8 cellular contexts compared by ENCODE assay signal in genomic region chr19:53977991-53978731, GRCh38. TPM values are rescaled to one million over a fixed set of nuclear protein-coding genes. Genes with fewer than 3 reads are reported as not detected.
DNase-seq lines count a peak whose midpoint lies in the region; ATAC-seq and TF ChIP-seq lines count a peak whose summit lies in the region.

No MANE protein-coding gene starts in this region.

- H3K9me3 ChIP-seq in CD4-positive, alpha-beta memory T cell (ENCODE audit: control insufficient read depth in 1 of 2, low read length in 2 of 2) = no peaks in the 10 kb centered on the region
- H3K9me3 ChIP-seq in Peyer's patch (peaks cover 0 to 8% (median 0%) of the 10 kb centered on the region in 4 donors), breast epithelium (no peaks in the 10 kb centered on the region), smooth muscle cell (replicated peaks; ENCODE audit: low read depth) (no peaks in the 10 kb centered on the region)

- 2% methylated on average over 48 of the region's 54 CpGs for WGBS in smooth muscle cell (ENCODE audit: low lambda C conversion rate)

- no peak for TF ChIP-seq CTCF in Peyer's patch (IDR thresholded peaks at IDR 0.05)
- TF ChIP-seq CTCF in breast epithelium (IDR thresholded peaks at IDR 0.05) = no peak
- no peak for TF ChIP-seq CTCF in smooth muscle cell (IDR thresholded peaks at IDR 0.05; ENCODE audit: borderline replicate concordance, insufficient read depth, poor library complexity, severe bottlenecking)

- peak in 3 of 5 donors; percentile 14 to 53 (median 20) for DNase-seq in CD4-positive, alpha-beta memory T cell
- DNase-seq in Peyer's patch = peak in 1 of 3 donors; percentile 52
- DNase-seq in breast epithelium (ENCODE audit: low spot score in 2 of 2) = no peak
- peak; percentile 82 for DNase-seq in iPS-NIHi11 (ENCODE audit: low spot score)
- peak; percentile 71 for DNase-seq in smooth muscle cell (lab: John Stamatoyannopoulos, UW; ENCODE audit: unreplicated experiment)
- no peak for DNase-seq in NCI-H524 treated with DMSO at 0.1 percent for 48 hours (lab: John Stamatoyannopoulos, UW)
- no peak for DNase-seq in NCI-H146 (lab: John Stamatoyannopoulos, UW)

- no peak for ATAC-seq in HG03175 (IDR thresholded peaks at IDR 0.05; ENCODE audit: unreplicated experiment)

- peak overlapping the region in 3 of 7 donors; percentile 10 to 66 (median 25) for H3K27ac Mint-ChIP-seq in CD4-positive, alpha-beta memory T cell

- H3K27me3 ChIP-seq in CD4-positive, alpha-beta memory T cell (ENCODE audit: insufficient read depth, low read length) = peaks cover 33% of the 10 kb centered on the region
- H3K27me3 ChIP-seq in Peyer's patch (peaks cover 0 to 25% of the 10 kb centered on the region in 2 donors), breast epithelium (peaks cover 10 to 79% of the 10 kb centered on the region in 2 donors), smooth muscle cell (ENCODE audit: low read depth) (peaks cover under 1% of the 10 kb centered on the region)

- H3K4me2 ChIP-seq in smooth muscle cell = peak overlapping the region; percentile 92

- H4K20me1 ChIP-seq in smooth muscle cell (ENCODE audit: low read depth) = no peaks in the 10 kb centered on the region

- H3K36me3 ChIP-seq in CD4-positive, alpha-beta memory T cell (ENCODE audit: insufficient read depth, low read length) = no peaks in the 10 kb centered on the region
- H3K36me3 ChIP-seq in Peyer's patch = no peaks in the 10 kb centered on the region
- no peaks in the 10 kb centered on the region for H3K36me3 ChIP-seq in breast epithelium
- H3K36me3 ChIP-seq in smooth muscle cell (ENCODE audit: low read depth) = no peaks in the 10 kb centered on the region

- POLR2A ChIA-PET in CD4-positive, alpha-beta memory T cell (lab: Charles Lee; ENCODE audit: partially characterized antibody) = interaction anchor here (1.4 kb wide), 1 partner anchor 111 kb away, joined by 4 read pairs; no protein-coding TSS in a partner anchor

- peak overlapping the region; percentile 69 to 91 (median 88) for H3K4me3 Mint-ChIP-seq in CD4-positive, alpha-beta memory T cell

- no peaks in the 10 kb centered on the region for H3K79me2 ChIP-seq in smooth muscle cell (ENCODE audit: low read depth)

- CTCF ChIA-PET in CD4-positive, alpha-beta memory T cell (lab: Charles Lee; ENCODE audit: partially characterized antibody) = no interaction called here

- peak overlapping the region; percentile 9 to 58 for H3K4me3 ChIP-seq in CD4-positive, alpha-beta memory T cell (ENCODE audit: low read length in 2 of 2)
- H3K4me3 ChIP-seq in Peyer's patch (peak overlapping the region in 3 of 4 donors; percentile 18 to 38 (median 27)), breast epithelium (peak overlapping the region; percentile 11 to 55 (median 27)), smooth muscle cell (peak overlapping the region; percentile 55)

- H3K27ac ChIP-seq in CD4-positive, alpha-beta memory T cell (ENCODE audit: low read depth, low read length) = no peak overlapping the region
- H3K27ac ChIP-seq in Peyer's patch = no peak overlapping the region
- H3K27ac ChIP-seq in breast epithelium = no peak overlapping the region
- peak overlapping the region; percentile 30 for H3K27ac ChIP-seq in smooth muscle cell (ENCODE audit: low read depth)

- H3K9me3 Mint-ChIP-seq in CD4-positive, alpha-beta memory T cell = peaks cover 0 to 11% (median 9%) of the 10 kb centered on the region in 8 donors

- peaks cover 4% of the 10 kb centered on the region for H3F3A ChIP-seq in smooth muscle cell (ENCODE audit: low read depth)

- H3K9ac ChIP-seq in smooth muscle cell (ENCODE audit: low read depth) = no peak overlapping the region

- H2AFZ ChIP-seq in smooth muscle cell (ENCODE audit: low read depth) = peak overlapping the region; percentile 93

- H3K4me1 Mint-ChIP-seq in CD4-positive, alpha-beta memory T cell = peaks cover 13 to 43% (median 22%) of the 10 kb centered on the region in 4 donors

- intact Hi-C loops in CD4-positive, alpha-beta memory T cell (cut with micrococcal nuclease) = no loop called here
- intact Hi-C loops in breast epithelium (cut with DNase I; ENCODE audit: low total_unique reads) = no loop called here

- peaks cover 27% of the 10 kb centered on the region for H3K4me1 ChIP-seq in CD4-positive, alpha-beta memory T cell (ENCODE audit: insufficient read depth, low read length)
- H3K4me1 ChIP-seq in Peyer's patch = peaks cover 0 to 25% (median 3%) of the 10 kb centered on the region in 4 donors
- no peaks in the 10 kb centered on the region for H3K4me1 ChIP-seq in breast epithelium
- no peaks in the 10 kb centered on the region for H3K4me1 ChIP-seq in smooth muscle cell (ENCODE audit: low read depth)

- peaks cover 43 to 51% of the 10 kb centered on the region in 2 donors for H3K27me3 Mint-ChIP-seq in CD4-positive, alpha-beta memory T cell

- TF ChIP-seq POLR2A in Peyer's patch (IDR thresholded peaks at IDR 0.05) = no peak
- no peak for TF ChIP-seq POLR2A in breast epithelium (IDR thresholded peaks at IDR 0.05)

- peaks cover 0 to 4% of the 10 kb centered on the region in 2 donors for H3K36me3 Mint-ChIP-seq in CD4-positive, alpha-beta memory T cell

RNA-seq across cellular contexts. Expression of gene CACNG6, which starts 13.3 kb away (rescaled TPM):
- total RNA-seq in CD4-positive, alpha-beta memory T cell = not detected
- polyA plus RNA-seq in CD4-positive, alpha-beta memory T cell = not detected
- total RNA-seq in Peyer's patch (not detected), breast epithelium (not detected), smooth muscle cell (0.13 TPM in 1 of 2 replicates, not detected in the other)
- not detected in 2 replicates for polyA plus RNA-seq in smooth muscle cell

RNA-seq across cellular contexts. Expression of gene CACNG8, which starts 15.4 kb away (rescaled TPM):
- total RNA-seq in CD4-positive, alpha-beta memory T cell = not detected
- not detected for polyA plus RNA-seq in CD4-positive, alpha-beta memory T cell
- not detected for total RNA-seq in Peyer's patch
- total RNA-seq in breast epithelium = under 1 TPM in 1 of 3 donors, not detected in 2; under 0.01 TPM
- total RNA-seq in smooth muscle cell = 0.04 and 0.31 TPM in 2 replicates
- polyA plus RNA-seq in smooth muscle cell = 0.03 and 0.19 TPM in 2 replicates

Comparison
In these comparisons a context has a peak if more than half of its experiments do, and no peak if none do; other contexts are left out.
1. DNase-seq: peak in CD4-positive, alpha-beta memory T cell (3 of 5), iPS-NIHi11 (single experiment) and smooth muscle cell (single experiment); none in breast epithelium (0 of 2), NCI-H524 treated with DMSO at 0.1 percent for 48 hours (single experiment) and NCI-H146 (single experiment).
2. Peak in every context shown above with its lines, with median percentiles within 50 percentile points of each other: H3K4me3 ChIP-seq.